25 cellular contexts compared by ENCODE assay signal in genomic region chr12:3305464-3305863, GRCh38.
DNase-seq lines count a peak whose midpoint lies in the region; ATAC-seq, FAIRE-seq and TF ChIP-seq lines count a peak whose summit lies in the region.
"Had no signal": no experiment of that assay in that cellular context is flagged by ENCODE, and none has a peak within 500 bp of the region (broad histone marks: within the 10 kb centered on the region; RNA-seq: fewer than 3 reads in every experiment).

No MANE protein-coding gene starts in this region.

- no peak for TF ChIP-seq POLR2A in HepG2 (IDR thresholded peaks at IDR 0.05; ENCODE audit: insufficient read depth in 1 of 2, low read depth in 2 of 2, low read length in 2 of 2)
- TF ChIP-seq POLR2A in right lobe of liver (IDR thresholded peaks at IDR 0.05): no peak
- no peak for TF ChIP-seq POLR2A in H1 (IDR thresholded peaks at IDR 0.05; ENCODE audit: control extremely low read depth in 1 of 2, low read depth in 2 of 2, low read length in 2 of 2)

- no peak overlapping the region for H4K8ac ChIP-seq in H1 (ENCODE audit: extremely low read depth, insufficient read depth, low read length)

- H2AK5ac ChIP-seq in H1 (ENCODE audit: low read depth, low read length): no peak overlapping the region

- TF ChIP-seq CTCF in HepG2 (CRISPR knock-in tag; IDR thresholded peaks at IDR 0.05) (no peak), right lobe of liver (IDR thresholded peaks at IDR 0.05) (no peak), PC-3 (conservative IDR thresholded peaks at IDR 0.05; ENCODE audit: low read depth, low read length) (no peak), H1 (IDR thresholded peaks at IDR 0.05; ENCODE audit: control extremely low read depth in 1 of 3, insufficient read depth in 1 of 3, low read depth in 1 of 3, low read length in 3 of 3) (no peak)

- no peak for TF ChIP-seq EP300 in HepG2 (IDR thresholded peaks at IDR 0.05; ENCODE audit: low read depth in 2 of 2, low read length in 2 of 2)
- TF ChIP-seq EP300 in HepG2 (CRISPR knock-in tag; IDR thresholded peaks at IDR 0.05; ENCODE audit: borderline replicate concordance): no peak
- TF ChIP-seq EP300 in H1 (IDR thresholded peaks at IDR 0.05; ENCODE audit: borderline replicate concordance in 1 of 2, low read depth in 2 of 2, low read length in 2 of 2): no peak

- no peak overlapping the region for H2BK12ac ChIP-seq in H1 (ENCODE audit: low read depth, low read length)

- no peak overlapping the region for H3K14ac ChIP-seq in H1 (ENCODE audit: insufficient read length)

- TF ChIP-seq RAD21 in HepG2 (CRISPR knock-in tag; IDR thresholded peaks at IDR 0.05) (no peak), H1 (IDR thresholded peaks at IDR 0.05 in 1 of 2, conservative IDR thresholded peaks at IDR 0.05 in 1 of 2; ENCODE audit: low read depth in 2 of 2, low read length in 2 of 2) (no peak)

- H4K20me1 ChIP-seq in HepG2 (ENCODE audit: insufficient read depth, low read length) (no peaks in the 10 kb centered on the region), PC-3 (ENCODE audit: low read length) (no peaks in the 10 kb centered on the region), H1 (replicated peaks in 1 of 2; ENCODE audit: control insufficient read depth in 1 of 2, insufficient read depth in 2 of 2, low read length in 2 of 2) (no peaks in the 10 kb centered on the region)
- H4K20me1 ChIP-seq: BLaER1 had no signal

- POLR2A ChIA-PET in HepG2 (lab: Yijun Ruan, JAX) (no interaction called here), PC-3 (lab: Charles Lee; ENCODE audit: unreplicated experiment) (no interaction called here), H1 (lab: Charles Lee; ENCODE audit: partially characterized antibody) (no interaction called here)

- H3K23me2 ChIP-seq in H1 (ENCODE audit: low read depth, low read length): no peaks in the 10 kb centered on the region

- WGBS in HepG2 (ENCODE audit: low lambda C conversion rate): 73% methylated on average over 12 of the region's 12 CpGs
- 66% methylated on average over 3 of the region's 12 CpGs for WGBS in right lobe of liver (ENCODE audit: insufficient coverage, low coverage, low lambda C conversion rate, missing lambda C conversion rate)
- 87% methylated on average over 7 of the region's 12 CpGs; no CpG with 5 or more reads in 1 of the 2 experiments for WGBS in H1 (ENCODE audit: extremely low coverage in 1 of 2, insufficient coverage in 1 of 2, insufficient read length in 1 of 2, insufficient replicate concordance in 2 of 2, low coverage in 1 of 2, low lambda C conversion rate in 2 of 2, missing lambda C conversion rate in 1 of 2), 2 experiments

- 0 out of 2 replicates have a peak overlapping the region, but pooled peaks have one; percentile 21 for H2BK5ac ChIP-seq in H1 (ENCODE audit: low read depth, low read length)

- no peak overlapping the region for H3K4me3 Mint-ChIP-seq in natural killer cell treated with Interleukin-12 subunit alpha and Interleukin-12 subunit beta and Interleukin-15 and Interleukin-18, amount 100 ng/mL, for 72 hours
- H3K4me3 Mint-ChIP-seq: CD14-positive monocyte; CD4-positive, alpha-beta memory T cell; CD4-positive, CD25-positive, alpha-beta regulatory T cell; CD8-positive, alpha-beta memory T cell had no signal

- H3K4me1 Mint-ChIP-seq in natural killer cell treated with Interleukin-12 subunit alpha and Interleukin-12 subunit beta and Interleukin-15 and Interleukin-18, amount 100 ng/mL, for 72 hours (ENCODE audit: low read depth in 2 of 2): peaks cover 2 to 4% of the 10 kb centered on the region in 2 donors

- no peak overlapping the region for H3K27ac ChIP-seq in HepG2 (ENCODE audit: extremely low read length, insufficient read depth, low read length)
- H3K27ac ChIP-seq in right lobe of liver: no peak overlapping the region
- H3K27ac ChIP-seq in PC-3 (ENCODE audit: low read length): peak overlapping the region; percentile 91; the same call in 1 of the 2 replicates
- no peak overlapping the region for H3K27ac ChIP-seq in H1 (ENCODE audit: low read depth, low read length)
- H3K27ac ChIP-seq: BLaER1 had no signal

- H3K4me3 ChIP-seq in HepG2 (replicated peaks in 1 of 3; ENCODE audit: insufficient read depth in 1 of 3, low read depth in 2 of 3, low read length in 3 of 3) (no peak overlapping the region), right lobe of liver (no peak overlapping the region), PC-3 (ENCODE audit: low read length) (no peak overlapping the region), H1 (ENCODE audit: extremely low read depth in 1 of 4, insufficient read depth in 2 of 4, low read depth in 3 of 4, low read length in 4 of 4) (no peak overlapping the region)
- H3K4me3 ChIP-seq: BLaER1, GM12878 had no signal

- H2BK15ac ChIP-seq in H1 (ENCODE audit: low read length): no peak overlapping the region

- H3K9ac ChIP-seq in HepG2 (ENCODE audit: insufficient read depth, low read depth, low read length): no peak overlapping the region
- H3K9ac ChIP-seq in PC-3 (ENCODE audit: low read length): no peak overlapping the region
- H3K9ac ChIP-seq in H1 (replicated peaks in 1 of 4; ENCODE audit: extremely low read depth in 1 of 4, low read depth in 3 of 4, low read length in 3 of 4): no peak overlapping the region
- H3K9ac ChIP-seq: BLaER1 had no signal

- no peak overlapping the region for H3K18ac ChIP-seq in H1 (ENCODE audit: extremely low read depth, low read length)

- in situ Hi-C loops in HepG2 (cut with HindIII; ENCODE audit: extremely low pct_ligation_motif_present, low pct_unique_long_range_greater_than_20kb): loop anchor here (10.0 kb wide), 1 partner anchor 969 kb away; the partner anchor contains the start of gene CCND2

- no peaks in the 10 kb centered on the region for H3K9me3 Mint-ChIP-seq in natural killer cell treated with Interleukin-12 subunit alpha and Interleukin-12 subunit beta and Interleukin-15 and Interleukin-18, amount 100 ng/mL, for 72 hours
- H3K9me3 Mint-ChIP-seq: CD14-positive monocyte; CD4-positive, alpha-beta memory T cell; CD8-positive, alpha-beta memory T cell had no signal

- no peak overlapping the region for H2BK20ac ChIP-seq in H1 (ENCODE audit: low read length)

- no peak overlapping the region for H3K23ac ChIP-seq in H1 (ENCODE audit: insufficient read length)

- no peaks in the 10 kb centered on the region for H3K36me3 Mint-ChIP-seq in natural killer cell treated with Interleukin-12 subunit alpha and Interleukin-12 subunit beta and Interleukin-15 and Interleukin-18, amount 100 ng/mL, for 72 hours
- H3K36me3 Mint-ChIP-seq: CD14-positive monocyte; CD4-positive, alpha-beta memory T cell; CD4-positive, CD25-positive, alpha-beta regulatory T cell; CD8-positive, alpha-beta memory T cell had no signal

- H2AFZ ChIP-seq in HepG2 (ENCODE audit: low read length): no peak overlapping the region
- no peak overlapping the region for H2AFZ ChIP-seq in PC-3 (ENCODE audit: low read length)
- no peak overlapping the region for H2AFZ ChIP-seq in H1 (ENCODE audit: low read length)

- BruUV-seq in HepG2 (replicated peaks; lab: Mats Ljungman, UMichigan) (no TSS peak), PC-3 (replicated peaks; lab: Mats Ljungman, UMichigan) (no TSS peak)

- H4K91ac ChIP-seq in H1 (replicated peaks; ENCODE audit: insufficient read length, low read length): no peak overlapping the region

- FAIRE-seq in HepG2 (lab: Jason Lieb, UNC) (no peak), H1 (lab: Jason Lieb, UNC) (no peak), urothelium cell line (lab: Jason Lieb, UNC) (peak; percentile 87)
- FAIRE-seq: A204.1, GM12878, GM12892, GM18507 had no signal

- no peaks in the 10 kb centered on the region for H3F3A ChIP-seq in PC-3 (ENCODE audit: low read length, unreplicated experiment)

- DNase-seq in HepG2 (ENCODE audit: low spot score): no peak
- DNase-seq in right lobe of liver: no peak
- DNase-seq in PC-3: no peak
- DNase-seq in H1 (ENCODE audit: low read depth in 1 of 2, low spot score in 2 of 2): no peak
- no peak for DNase-seq in urothelium cell line (ENCODE audit: low spot score)
- no peak for DNase-seq in natural killer cell treated with Interleukin-12 subunit alpha and Interleukin-12 subunit beta and Interleukin-15 and Interleukin-18, amount 100 ng/mL, for 72 hours (ENCODE audit: low spot score)
- no peak for DNase-seq in NAMALWA (ENCODE audit: low spot score)
- DNase-seq: 8988T; ACHN; BE2C; CD4-positive, alpha-beta memory T cell; CD4-positive, CD25-positive, alpha-beta regulatory T cell; CD8-positive, alpha-beta memory T cell; DMS 273 treated with DMSO at 0.1 percent for 48 hours; DMS79; DND-41; EL; GDM1 had no signal

- no peak overlapping the region for H3K4ac ChIP-seq in H1 (replicated peaks; ENCODE audit: insufficient read length, low read depth, low read length)

- H3K27ac Mint-ChIP-seq in natural killer cell treated with Interleukin-12 subunit alpha and Interleukin-12 subunit beta and Interleukin-15 and Interleukin-18, amount 100 ng/mL, for 72 hours: no peak overlapping the region
- H3K27ac Mint-ChIP-seq: CD4-positive, alpha-beta memory T cell; CD4-positive, CD25-positive, alpha-beta regulatory T cell; CD8-positive, alpha-beta memory T cell had no signal

- ATAC-seq in HepG2 (no peak), right lobe of liver (no peak), PC-3 (no peak), GM19463 (IDR thresholded peaks at IDR 0.05; ENCODE audit: unreplicated experiment) (no peak)
- ATAC-seq in natural killer cell treated with Interleukin-12 subunit alpha and Interleukin-12 subunit beta and Interleukin-15 and Interleukin-18, amount 100 ng/mL, for 72 hours: no peak
- ATAC-seq: GM12878 had no signal

- H3K79me2 ChIP-seq in HepG2 (ENCODE audit: insufficient read depth, low read length): no peaks in the 10 kb centered on the region
- no peaks in the 10 kb centered on the region for H3K79me2 ChIP-seq in PC-3 (ENCODE audit: low read length)
- no peaks in the 10 kb centered on the region for H3K79me2 ChIP-seq in H1 (ENCODE audit: control insufficient read depth in 1 of 2, insufficient read depth in 2 of 2, low read length in 2 of 2)

- H3K79me1 ChIP-seq in H1 (ENCODE audit: low read depth, low read length): no peaks in the 10 kb centered on the region

- H3K27me3 ChIP-seq in HepG2 (ENCODE audit: control insufficient read depth in 1 of 2, insufficient read depth in 2 of 2, low read length in 2 of 2) (peaks cover 9 to 72% of the 10 kb centered on the region in 2 experiments), right lobe of liver (no peaks in the 10 kb centered on the region), PC-3 (ENCODE audit: low read length) (no peaks in the 10 kb centered on the region), H1 (replicated peaks in 1 of 4; ENCODE audit: control insufficient read depth in 3 of 4, extremely low read depth in 1 of 4, insufficient read depth in 3 of 4, low read length in 3 of 4) (no peaks in the 10 kb centered on the region; a peak in 1 of 7 replicates)
- H3K27me3 ChIP-seq: BE2C, BLaER1 had no signal

- CTCF ChIA-PET in HepG2 (lab: Yijun Ruan, JAX; ENCODE audit: low intra/inter-chr PET ratio, low total read pairs): no interaction called here
- CTCF ChIA-PET in PC-3 (lab: Charles Lee): no interaction called here
- CTCF ChIA-PET in H1 (lab: Charles Lee; ENCODE audit: partially characterized antibody): interaction anchor here (0.6 to 1.9 kb wide), 8 partner anchors 9 to 460 kb away, joined by 3 to 6 read pairs (median 4); no protein-coding TSS in a partner anchor

- H3K27me3 Mint-ChIP-seq in natural killer cell treated with Interleukin-12 subunit alpha and Interleukin-12 subunit beta and Interleukin-15 and Interleukin-18, amount 100 ng/mL, for 72 hours: peaks cover 0 to 6% of the 10 kb centered on the region in 2 donors

- H3K4me1 ChIP-seq in HepG2 (ENCODE audit: insufficient read depth, low read length): peaks cover 23% of the 10 kb centered on the region
- peaks cover 0 to 3% (median 0%) of the 10 kb centered on the region in 4 donors for H3K4me1 ChIP-seq in right lobe of liver
- peaks cover 40% of the 10 kb centered on the region for H3K4me1 ChIP-seq in PC-3 (ENCODE audit: insufficient read depth, low read length)
- H3K4me1 ChIP-seq in H1 (replicated peaks in 1 of 4; ENCODE audit: control insufficient read depth in 3 of 4, insufficient read depth in 4 of 4, low read length in 3 of 4): peaks cover 0 to 5% (median 2%) of the 10 kb centered on the region in 4 experiments; a peak in 4 of 7 replicates

- no peak overlapping the region for H4K5ac ChIP-seq in H1 (ENCODE audit: insufficient read length, low read depth, low read length)

- H3K56ac ChIP-seq in H1 (replicated peaks; ENCODE audit: insufficient read length, low read depth, low read length): no peak overlapping the region

- H3K36me3 ChIP-seq in HepG2 (replicated peaks in 1 of 2; ENCODE audit: control insufficient read depth in 1 of 2, insufficient read depth in 2 of 2, low read length in 2 of 2) (no peaks in the 10 kb centered on the region), right lobe of liver (no peaks in the 10 kb centered on the region), PC-3 (ENCODE audit: low read depth, low read length) (no peaks in the 10 kb centered on the region), H1 (ENCODE audit: control insufficient read depth in 2 of 4, insufficient read depth in 4 of 4, low read length in 3 of 4) (no peaks in the 10 kb centered on the region)
- H3K36me3 ChIP-seq: BE2C, BLaER1 had no signal

- H3K4me2 ChIP-seq in HepG2 (ENCODE audit: low read depth, low read length): no peak overlapping the region
- H3K4me2 ChIP-seq in PC-3 (ENCODE audit: low read length): 0 out of 2 replicates have a peak overlapping the region, but pooled peaks have one; percentile 52
- no peak overlapping the region for H3K4me2 ChIP-seq in H1 (ENCODE audit: insufficient read depth in 1 of 2, low read depth in 2 of 2, low read length in 2 of 2)
- H3K4me2 ChIP-seq: BLaER1 had no signal

- intact Hi-C loops in HepG2 (cut with micrococcal nuclease; ENCODE audit: unreplicated experiment): no loop called here
- intact Hi-C loops in right lobe of liver (cut with DNase I): no loop called here
- intact Hi-C loops in PC-3 (cut with micrococcal nuclease): no loop called here

- no peaks in the 10 kb centered on the region for H3K9me3 ChIP-seq in HepG2 (ENCODE audit: low read length)
- H3K9me3 ChIP-seq in right lobe of liver: no peaks in the 10 kb centered on the region
- H3K9me3 ChIP-seq in PC-3 (ENCODE audit: low read length): no peaks in the 10 kb centered on the region
- H3K9me3 ChIP-seq in H1 (ENCODE audit: insufficient read depth in 2 of 2, low read depth in 1 of 2, low read length in 1 of 2): no peaks in the 10 kb centered on the region
- H3K9me3 ChIP-seq: BE2C, BLaER1 had no signal

- no peak overlapping the region for H2BK120ac ChIP-seq in H1 (replicated peaks; ENCODE audit: low read depth, low read length)

- H3K9me2 ChIP-seq in PC-3 (replicated peaks; ENCODE audit: low read length): no peaks in the 10 kb centered on the region
